ENCODE assay signal across 8 cellular contexts in the genomic region with DNA sequence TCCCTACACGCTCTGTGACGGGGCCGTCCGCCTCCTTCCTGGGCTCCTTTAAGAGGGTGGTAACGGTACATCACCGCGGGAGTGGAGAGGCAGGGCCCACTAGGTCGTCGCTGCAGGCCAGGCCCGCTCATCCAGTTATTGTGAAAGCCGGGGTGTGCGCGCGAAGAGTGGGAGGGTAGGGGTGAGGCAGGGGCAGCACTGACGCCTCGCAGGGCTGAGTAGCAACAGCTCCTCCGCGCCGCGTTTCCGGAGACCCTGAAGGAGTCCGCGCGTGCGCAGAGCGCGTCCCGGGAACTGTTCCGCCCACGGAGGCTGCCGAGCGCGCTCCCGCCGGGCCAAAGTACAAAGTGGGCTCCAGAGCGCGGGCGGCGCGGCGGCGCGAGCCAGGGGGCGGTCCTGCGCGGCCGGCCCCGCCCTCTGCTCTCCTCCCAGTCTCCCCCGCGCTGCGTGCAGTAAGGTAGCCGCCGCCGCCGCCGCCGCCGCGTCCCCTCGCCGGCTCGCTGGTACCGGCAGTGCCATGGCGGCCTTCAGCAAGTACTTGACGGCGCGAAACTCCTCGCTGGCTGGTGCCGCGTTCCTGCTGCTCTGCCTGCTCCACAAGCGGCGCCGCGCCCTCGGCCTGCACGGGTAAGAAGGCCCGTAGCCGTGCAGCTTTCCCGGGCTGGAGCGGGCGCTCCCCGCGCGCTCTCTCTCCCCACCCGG. TPM values are rescaled to one million over a fixed set of nuclear protein-coding genes. Genes with fewer than 3 reads are reported as not detected.
A peak's percentile ranks its signal among the peaks of the same experiment; 100 is the strongest.
DNase-seq lines count a peak whose midpoint lies in the region; TF ChIP-seq lines count a peak whose summit lies in the region.

A gene (plus strand): TSS at position 428 of the 702 bp plus-strand sequence. CDS start 90 bp downstream, at position 518.

- no peak within 1 kb of the TSS for H3K4ac ChIP-seq in neuronal stem cell (ENCODE audit: low read length)

- H2AFZ ChIP-seq in neuronal stem cell (ENCODE audit: low read length) = peak within 1 kb of the TSS; percentile 85

- H4K8ac ChIP-seq in neuronal stem cell (ENCODE audit: low read depth, low read length) = peak within 1 kb of the TSS; percentile 96

- peak within 1 kb of the TSS; percentile 87 for H2BK5ac ChIP-seq in neuronal stem cell (ENCODE audit: low read length)

- 0 out of 2 replicates have a peak, but pooled peaks cover 4% of the 10 kb centered on the region for H3K36me3 ChIP-seq in SJSA1
- H3K36me3 ChIP-seq in neuronal stem cell (replicated peaks in 1 of 2; ENCODE audit: control insufficient read depth in 2 of 2, insufficient read depth in 2 of 2, low read length in 2 of 2) = no peaks in the 10 kb centered on the region
- no peaks in the 10 kb centered on the region for H3K36me3 ChIP-seq in subcutaneous abdominal adipose tissue (ENCODE audit: control insufficient read depth in 5 of 5, insufficient read depth in 5 of 5, low read length in 5 of 5)

- no peak within 1 kb of the TSS for H2BK15ac ChIP-seq in neuronal stem cell (ENCODE audit: low read length)

- DNase-seq in GM03348 (ENCODE audit: low spot score) = peak; percentile 98
- peak; percentile 96 for DNase-seq in HEK293T (ENCODE audit: extremely low spot score)
- peak; percentile 96 for DNase-seq in MV-4-11 (lab: John Stamatoyannopoulos, UW)
- peak; percentile 98 for DNase-seq in SJSA1 (ENCODE audit: low read depth in 1 of 2, low spot score in 2 of 2)
- DNase-seq in activated naive CD4-positive, alpha-beta T cell (lab: John Stamatoyannopoulos, UW) = peak; percentile 89 to 96 (median 92)
- peak; percentile 94 for DNase-seq in foreskin melanocyte
- DNase-seq in neuronal stem cell (ENCODE audit: low spot score) = peak; percentile 95

- POLR2A ChIA-PET in HEK293T (lab: Yijun Ruan, JAX) = interaction anchor here (0.6 to 1.9 kb wide), 8 partner anchors 8 to 85 kb away, joined by 3 to 11 read pairs (median 4); no protein-coding TSS in a partner anchor

- peak within 1 kb of the TSS; percentile 99 for H3K18ac ChIP-seq in neuronal stem cell (ENCODE audit: low read length)

- peak within 1 kb of the TSS; percentile 82 for H3K4me3 ChIP-seq in SJSA1
- peak within 1 kb of the TSS; percentile 81 to 90 for H3K4me3 ChIP-seq in neuronal stem cell (ENCODE audit: low read length in 2 of 2)
- H3K4me3 ChIP-seq in subcutaneous abdominal adipose tissue (ENCODE audit: low read depth in 1 of 5, low read length in 5 of 5) = peak within 1 kb of the TSS; percentile 82 to 95 (median 93)

- H3K4me1 ChIP-seq in SJSA1 (replicated peaks) = peaks cover 24% of the 10 kb centered on the region
- H3K4me1 ChIP-seq in neuronal stem cell (ENCODE audit: control insufficient read depth in 2 of 2, insufficient read depth in 1 of 2, low read depth in 1 of 2, low read length in 2 of 2) = peaks cover 2 to 3% of the 10 kb centered on the region in 2 donors
- H3K4me1 ChIP-seq in subcutaneous abdominal adipose tissue (ENCODE audit: control insufficient read depth in 5 of 5, insufficient read depth in 5 of 5, low read length in 5 of 5) = peaks cover 0 to 29% (median 18%) of the 10 kb centered on the region in 5 donors

- H3K9me3 ChIP-seq in SJSA1 (replicated peaks) (no peaks in the 10 kb centered on the region), neuronal stem cell (replicated peaks in 1 of 2; ENCODE audit: control insufficient read depth in 2 of 2, insufficient read depth in 1 of 2, low read depth in 1 of 2, low read length in 2 of 2) (no peaks in the 10 kb centered on the region), subcutaneous abdominal adipose tissue (ENCODE audit: control insufficient read depth in 5 of 5, low read length in 5 of 5) (no peaks in the 10 kb centered on the region)

- WGBS in neuronal stem cell (ENCODE audit: extremely low coverage in 2 of 2, insufficient read length in 2 of 2, insufficient replicate concordance in 1 of 2), 2 donors = no CpG with 5 or more reads among the region's 85 CpGs

- peak within 1 kb of the TSS; percentile 71 for H3K4me2 ChIP-seq in neuronal stem cell (ENCODE audit: insufficient read depth, low read length, poor library complexity, severe bottlenecking)

- H3K9ac ChIP-seq in neuronal stem cell (ENCODE audit: low read depth, low read length, poor library complexity) = peak within 1 kb of the TSS; percentile 95
- peak within 1 kb of the TSS; percentile 51 to 92 (median 87) for H3K9ac ChIP-seq in subcutaneous abdominal adipose tissue (ENCODE audit: low read length in 5 of 5)

- peak within 1 kb of the TSS; percentile 94 for H3K23ac ChIP-seq in neuronal stem cell (ENCODE audit: low read depth, low read length, poor library complexity)

- H2BK12ac ChIP-seq in neuronal stem cell (ENCODE audit: low read length) = no peak within 1 kb of the TSS

- H2AK5ac ChIP-seq in neuronal stem cell (ENCODE audit: low read depth, low read length) = peak within 1 kb of the TSS; percentile 17

- no peak within 1 kb of the TSS for H2BK120ac ChIP-seq in neuronal stem cell (ENCODE audit: low read depth, low read length)

- no peaks in the 10 kb centered on the region for H3K27me3 ChIP-seq in SJSA1 (replicated peaks)
- peaks cover 0 to 4% (median 0%) of the 10 kb centered on the region in 3 experiments for H3K27me3 ChIP-seq in neuronal stem cell (ENCODE audit: control insufficient read depth in 3 of 3, insufficient read depth in 3 of 3, low read depth in 1 of 3, low read length in 3 of 3)
- H3K27me3 ChIP-seq in subcutaneous abdominal adipose tissue (ENCODE audit: control insufficient read depth in 5 of 5, insufficient read depth in 4 of 5, low read length in 5 of 5) = no peaks in the 10 kb centered on the region

- peak within 1 kb of the TSS; percentile 27 for H3K27ac ChIP-seq in SJSA1
- H3K27ac ChIP-seq in neuronal stem cell (replicated peaks; ENCODE audit: low read length) = peak within 1 kb of the TSS; percentile 74
- H3K27ac ChIP-seq in subcutaneous abdominal adipose tissue (ENCODE audit: low read depth, low read length) = peak within 1 kb of the TSS; percentile 74

- H3K14ac ChIP-seq in neuronal stem cell (ENCODE audit: low read length) = peak within 1 kb of the TSS; percentile 77

- peaks cover 3% of the 10 kb centered on the region for H3K79me1 ChIP-seq in neuronal stem cell (ENCODE audit: low read depth, low read length)

- CTCF ChIA-PET in HEK293T (lab: Yijun Ruan, JAX) = interaction anchor here (0.9 to 1.0 kb wide), 2 partner anchors 22 to 388 kb away, joined by 3 read pairs; no protein-coding TSS in a partner anchor

- H4K91ac ChIP-seq in neuronal stem cell (ENCODE audit: low read depth, low read length, poor library complexity) = peak within 1 kb of the TSS; percentile 73

TF ChIP-seq in HEK293T, 16 proteins besides CTCF, POLR2A, EP300 and RAD21:
- peak; percentile 64; the same call in 1 of the 2 replicates for TF ChIP-seq TARDBP (IDR thresholded peaks at IDR 0.05)
- no peak for TF ChIP-seq CTBP1 (IDR thresholded peaks at IDR 0.05; ENCODE audit: borderline replicate concordance)
- no peak for TF ChIP-seq BHLHE40 (IDR thresholded peaks at IDR 0.05; ENCODE audit: borderline replicate concordance)
- 0 out of 2 replicates have a peak, but pooled peaks have one; percentile 29 for TF ChIP-seq HDGF (IDR thresholded peaks at IDR 0.05; ENCODE audit: borderline replicate concordance)
- TF ChIP-seq FOXA1 (IDR thresholded peaks at IDR 0.05) = no peak
- TF ChIP-seq L3MBTL2 (conservative IDR thresholded peaks at IDR 0.05) = peak; percentile 71
- TF ChIP-seq LEF1 (IDR thresholded peaks at IDR 0.05; ENCODE audit: borderline replicate concordance) = no peak; the same call in 1 of the 2 replicates
- TF ChIP-seq ELF4 (IDR thresholded peaks at IDR 0.05) = 0 out of 2 replicates have a peak, but pooled peaks have one; percentile 41
- no peak for TF ChIP-seq SUZ12 (IDR thresholded peaks at IDR 0.05)
TF ChIP-seq in HEK293T: peak in this region for 4.

RNA-seq across cellular contexts. Expression of the gene that starts here (rescaled TPM):
- total RNA-seq in SJSA1 (2014; rRNA removed; shearing (Covaris generic)) = 53.4 and 64.6 TPM in 2 replicates
- 21.0 TPM for polyA plus RNA-seq in neuronal stem cell (2013, experiment 1 of 2)
- polyA plus RNA-seq in neuronal stem cell (2013, experiment 2 of 2) = 22.2 TPM

Comparison
In these comparisons a context has a peak if more than half of its experiments do, and no peak if none do; other contexts are left out.
1. Peak in every context shown above with its lines: DNase-seq, H3K4me3 ChIP-seq and H3K27ac ChIP-seq.